1 cellular context compared by ENCODE assay signal in the genomic region with DNA sequence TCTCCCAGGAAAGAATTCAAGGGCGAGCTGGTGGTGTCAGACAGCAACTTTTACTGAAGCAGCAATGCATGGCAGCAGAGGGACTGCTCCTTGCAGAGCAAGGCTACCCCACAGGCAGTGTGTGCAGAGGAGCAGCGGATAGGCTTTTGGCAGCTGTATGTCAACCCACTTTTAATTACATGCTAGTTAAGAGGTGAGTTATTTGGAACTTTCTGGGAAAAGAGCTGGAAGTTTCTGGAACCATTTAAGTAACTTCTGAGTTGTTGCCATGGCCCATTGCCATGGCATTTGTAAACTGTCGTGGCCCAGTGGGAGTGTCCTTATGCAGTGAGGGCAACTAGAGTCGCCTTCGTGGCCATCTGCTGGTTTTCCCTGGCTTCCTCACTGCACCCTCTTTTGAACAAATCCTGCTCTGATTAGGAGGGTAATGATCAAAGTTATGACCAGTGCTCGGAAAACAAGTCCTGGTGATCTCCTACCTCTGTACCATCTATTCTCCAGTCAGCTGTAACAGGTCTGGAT.
TF ChIP-seq lines count a peak whose summit lies in the region.

No MANE protein-coding gene starts in this region.

TF ChIP-seq in liver, 16 proteins besides CTCF, POLR2A, EP300 and RAD21 (continued from another document):
- TF ChIP-seq REST (IDR thresholded peaks at IDR 0.05) (peak; percentile 35), FOXA2 (IDR thresholded peaks at IDR 0.05) (no peak), YY1 (IDR thresholded peaks at IDR 0.05) (peak; percentile 62), EGR1 (IDR thresholded peaks at IDR 0.05; ENCODE audit: low read depth in 2 of 2) (no peak), NR2F2 (IDR thresholded peaks at IDR 0.05) (no peak)
- TF ChIP-seq, protein P1, sequence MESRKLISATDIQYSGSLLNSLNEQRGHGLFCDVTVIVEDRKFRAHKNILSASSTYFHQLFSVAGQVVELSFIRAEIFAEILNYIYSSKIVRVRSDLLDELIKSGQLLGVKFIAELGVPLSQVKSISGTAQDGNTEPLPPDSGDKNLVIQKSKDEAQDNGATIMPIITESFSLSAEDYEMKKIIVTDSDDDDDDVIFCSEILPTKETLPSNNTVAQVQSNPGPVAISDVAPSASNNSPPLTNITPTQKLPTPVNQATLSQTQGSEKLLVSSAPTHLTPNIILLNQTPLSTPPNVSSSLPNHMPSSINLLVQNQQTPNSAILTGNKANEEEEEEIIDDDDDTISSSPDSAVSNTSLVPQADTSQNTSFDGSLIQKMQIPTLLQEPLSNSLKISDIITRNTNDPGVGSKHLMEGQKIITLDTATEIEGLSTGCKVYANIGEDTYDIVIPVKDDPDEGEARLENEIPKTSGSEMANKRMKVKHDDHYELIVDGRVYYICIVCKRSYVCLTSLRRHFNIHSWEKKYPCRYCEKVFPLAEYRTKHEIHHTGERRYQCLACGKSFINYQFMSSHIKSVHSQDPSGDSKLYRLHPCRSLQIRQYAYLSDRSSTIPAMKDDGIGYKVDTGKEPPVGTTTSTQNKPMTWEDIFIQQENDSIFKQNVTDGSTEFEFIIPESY (IDR thresholded peaks at IDR 0.05), result peak; percentile 16
- TF ChIP-seq, protein P2, sequence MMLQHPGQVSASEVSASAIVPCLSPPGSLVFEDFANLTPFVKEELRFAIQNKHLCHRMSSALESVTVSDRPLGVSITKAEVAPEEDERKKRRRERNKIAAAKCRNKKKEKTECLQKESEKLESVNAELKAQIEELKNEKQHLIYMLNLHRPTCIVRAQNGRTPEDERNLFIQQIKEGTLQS (IDR thresholded peaks at IDR 0.05), result no peak
